In genomic region chr17:76415786-76416185, GRCh38 we compare ENCODE assay signal across 29 cellular contexts. TPM values are rescaled to one million over a fixed set of nuclear protein-coding genes. Genes with fewer than 3 reads are reported as not detected.
A peak's percentile ranks its signal among the peaks of the same experiment; 100 is the strongest.
DNase-seq lines count a peak whose midpoint lies in the region; ATAC-seq, FAIRE-seq and TF ChIP-seq lines count a peak whose summit lies in the region.
"Had no signal": no experiment of that assay in that cellular context is flagged by ENCODE, and none has a peak within 500 bp of the region (broad histone marks: within the 10 kb centered on the region; RNA-seq: fewer than 3 reads in every experiment).

No MANE protein-coding gene starts in this region.

- H3K9ac ChIP-seq in K562 (ENCODE audit: insufficient read depth in 1 of 2, low read depth in 2 of 2, low read length in 2 of 2) = no peak overlapping the region
- H3K9ac ChIP-seq: BLaER1 treated with 17β-estradiol and CSF1 and Interleukin-3, amounts not matched to agents 10 nM and 100 nM had no signal

- peaks cover 23 to 49% of the 10 kb centered on the region in 2 experiments for H3K4me1 ChIP-seq in K562 (replicated peaks in 1 of 2; ENCODE audit: control insufficient read depth in 2 of 2, insufficient read depth in 2 of 2, low read length in 2 of 2)
- H3K4me1 ChIP-seq in psoas muscle = peaks cover 51% of the 10 kb centered on the region
- no peaks in the 10 kb centered on the region for H3K4me1 ChIP-seq in PC-9 (replicated peaks; ENCODE audit: insufficient read depth)

- no peaks in the 10 kb centered on the region for H3K4me1 Mint-ChIP-seq in T-helper 2 cell treated with Interferon-gamma antibody and Interleukin-4, amounts not matched to agents 5 μg/mL and 100 μg/mL, for 36 hours (ENCODE audit: low read depth)

- H3K27ac ChIP-seq in K562 (ENCODE audit: extremely low read depth, low read depth, low read length) (no peak overlapping the region), psoas muscle (peak overlapping the region; percentile 69), PC-9 (no peak overlapping the region)
- H3K27ac ChIP-seq: BLaER1 treated with 17β-estradiol and CSF1 and Interleukin-3, amounts not matched to agents 10 nM and 100 nM; C4-2B had no signal

- H3K27me3 ChIP-seq in K562 (ENCODE audit: control insufficient read depth in 2 of 2, insufficient read depth in 2 of 2, low read length in 2 of 2) (no peaks in the 10 kb centered on the region), psoas muscle (ENCODE audit: insufficient read depth in 3 of 3, low read length in 2 of 3) (no peaks in the 10 kb centered on the region), PC-9 (ENCODE audit: insufficient read depth, low read depth) (no peaks in the 10 kb centered on the region)
- H3K27me3 ChIP-seq: BLaER1 treated with 17β-estradiol and CSF1 and Interleukin-3, amounts not matched to agents 10 nM and 100 nM had no signal

- CTCF ChIA-PET in K562 (lab: Yijun Ruan, JAX; ENCODE audit: low intra/inter-chr PET ratio) = no interaction called here
- CTCF ChIA-PET in PC-9 (lab: Charles Lee) = no interaction called here

- DNase-seq in GM12891 (ENCODE audit: insufficient read length, low spot score) (no peak), K562 (ENCODE audit: extremely low read depth in 1 of 4, low spot score in 3 of 4) (no peak), psoas muscle (no peak), urothelium cell line (ENCODE audit: low spot score) (no peak), PC-9 (no peak), dermis blood vessel endothelial cell (no peak)
- no peak for DNase-seq in T-helper 2 cell treated with Interferon-gamma antibody and Interleukin-4, amounts not matched to agents 5 μg/mL and 100 μg/mL, for 36 hours (ENCODE audit: low spot score)
- DNase-seq: 8988T; AML-193; CD4-positive, alpha-beta T cell; CD8-positive, alpha-beta T cell; COR-L47; DMS 273 treated with DMSO at 0.1 percent for 48 hours; DMS153; DMS53; DMS79; DND-41; EL; GDM1 had no signal

- H3K36me3 Mint-ChIP-seq in T-helper 2 cell treated with Interferon-gamma antibody and Interleukin-4, amounts not matched to agents 5 μg/mL and 100 μg/mL, for 36 hours (ENCODE audit: low read depth) = no peaks in the 10 kb centered on the region

- TF ChIP-seq POLR2A in GM12891 (IDR thresholded peaks at IDR 0.05; ENCODE audit: low read depth, low read length) = no peak
- no peak for TF ChIP-seq POLR2A in K562 (conservative IDR thresholded peaks at IDR 0.05)

- BruUV-seq in K562 (replicated peaks; lab: Mats Ljungman, UMichigan) (no TSS peak), PC-9 (replicated peaks; lab: Mats Ljungman, UMichigan) (no TSS peak)

- H3F3A ChIP-seq in PC-9 (ENCODE audit: insufficient read depth, low read depth) = no peaks in the 10 kb centered on the region

- H3K79me2 ChIP-seq in K562 (ENCODE audit: control insufficient read depth, insufficient read depth, low read length) = peaks cover 52% of the 10 kb centered on the region
- no peaks in the 10 kb centered on the region for H3K79me2 ChIP-seq in PC-9 (ENCODE audit: low read depth)

- H2AFZ ChIP-seq in K562 (ENCODE audit: low read depth, low read length) = no peak overlapping the region
- no peak overlapping the region for H2AFZ ChIP-seq in PC-9

- H3K9me1 ChIP-seq in K562 (ENCODE audit: control insufficient read depth, insufficient read depth, low read length) = peaks cover 8% of the 10 kb centered on the region

- no peak overlapping the region for H3K4me2 ChIP-seq in K562 (ENCODE audit: insufficient read depth, low read length)
- no peak overlapping the region for H3K4me2 ChIP-seq in PC-9
- H3K4me2 ChIP-seq: BLaER1 treated with 17β-estradiol and CSF1 and Interleukin-3, amounts not matched to agents 10 nM and 100 nM had no signal

- ATAC-seq in K562 (no peak), psoas muscle (no peak), GM21825 (IDR thresholded peaks at IDR 0.05; ENCODE audit: unreplicated experiment) (no peak)
- ATAC-seq: CD8-positive, alpha-beta T cell; GM12878 had no signal

- in situ Hi-C loops in K562 (cut with MboI) = no loop called here

- FAIRE-seq in GM12891 (lab: Jason Lieb, UNC) (peak; percentile 73), K562 (lab: Jason Lieb, UNC) (no peak), urothelium cell line (lab: Jason Lieb, UNC) (peak; percentile 91)
- FAIRE-seq: A204.1, GM12878, GM19239 had no signal

- H3K9me3 Mint-ChIP-seq in T-helper 2 cell treated with Interferon-gamma antibody and Interleukin-4, amounts not matched to agents 5 μg/mL and 100 μg/mL, for 36 hours = no peaks in the 10 kb centered on the region
- H3K9me3 Mint-ChIP-seq: CD4-positive, alpha-beta T cell; CD8-positive, alpha-beta T cell had no signal

- intact Hi-C loops in K562 (cut with micrococcal nuclease) = no loop called here
- intact Hi-C loops in psoas muscle (cut with DNase I) = loop anchor here in 1 of 2 donors (5.0 kb wide), 1 partner anchor 37 kb away; the partner anchor contains the start of gene UBE2O
- intact Hi-C loops in PC-9 (cut with micrococcal nuclease; ENCODE audit: unreplicated experiment) = no loop called here

- H3K4me3 ChIP-seq in K562 (no peak overlapping the region), psoas muscle (no peak overlapping the region), PC-9 (no peak overlapping the region)
- H3K4me3 ChIP-seq: BLaER1 treated with 17β-estradiol and CSF1 and Interleukin-3, amounts not matched to agents 10 nM and 100 nM; GM12878 had no signal

- H3K4me3 Mint-ChIP-seq in T-helper 2 cell treated with Interferon-gamma antibody and Interleukin-4, amounts not matched to agents 5 μg/mL and 100 μg/mL, for 36 hours = no peak overlapping the region
- H3K4me3 Mint-ChIP-seq: B cell; CD4-positive, alpha-beta T cell; CD8-positive, alpha-beta T cell had no signal

- no peak for TF ChIP-seq RAD21 in K562 (CRISPR knock-in tag; conservative IDR thresholded peaks at IDR 0.05 in 1 of 2, IDR thresholded peaks at IDR 0.05 in 1 of 2)

- POLR2A ChIA-PET in K562 (lab: Yijun Ruan, JAX) = interaction anchor here (3.6 kb wide), 1 partner anchor 10 kb away, joined by 22 read pairs; no protein-coding TSS in a partner anchor
- POLR2A ChIA-PET in PC-9 (lab: Charles Lee; ENCODE audit: unreplicated experiment) = no interaction called here

- no peaks in the 10 kb centered on the region for H3K9me3 ChIP-seq in K562 (replicated peaks; ENCODE audit: control insufficient read depth, insufficient read depth, low read depth, low read length)
- H3K9me3 ChIP-seq in psoas muscle = no peaks in the 10 kb centered on the region
- no peaks in the 10 kb centered on the region for H3K9me3 ChIP-seq in PC-9 (ENCODE audit: insufficient read depth, low read depth)

- H3K27me3 Mint-ChIP-seq in T-helper 2 cell treated with Interferon-gamma antibody and Interleukin-4, amounts not matched to agents 5 μg/mL and 100 μg/mL, for 36 hours (ENCODE audit: low read depth) = no peaks in the 10 kb centered on the region
- H3K27me3 Mint-ChIP-seq: B cell; CD4-positive, alpha-beta T cell had no signal

- H3K27ac Mint-ChIP-seq in T-helper 2 cell treated with Interferon-gamma antibody and Interleukin-4, amounts not matched to agents 5 μg/mL and 100 μg/mL, for 36 hours = no peak overlapping the region
- H3K27ac Mint-ChIP-seq: B cell; CD4-positive, alpha-beta T cell had no signal

- H3K36me3 ChIP-seq in K562 (ENCODE audit: control insufficient read depth, insufficient read depth, low read length) (peaks cover 27% of the 10 kb centered on the region; the same call in 1 of the 3 replicates), psoas muscle (ENCODE audit: insufficient read depth in 1 of 2, low read depth in 1 of 2) (peaks cover 0 to 11% of the 10 kb centered on the region in 2 donors), PC-9 (ENCODE audit: low read depth) (no peaks in the 10 kb centered on the region)

- 94% methylated on average over 15 of the region's 15 CpGs for WGBS in K562 (ENCODE audit: insufficient coverage, low coverage, missing lambda C conversion rate)
- WGBS in psoas muscle, 3 donors = 81 to 91% (median 82%) methylated on average over 15 of the region's 15 CpGs

- TF ChIP-seq CTCF in K562 (IDR thresholded peaks at IDR 0.05 in 2 of 3, conservative IDR thresholded peaks at IDR 0.05 in 1 of 3; ENCODE audit: insufficient read depth in 2 of 3, low read depth in 1 of 3, low read length in 3 of 3) (no peak), psoas muscle (IDR thresholded peaks at IDR 0.05) (no peak), PC-9 (conservative IDR thresholded peaks at IDR 0.05) (no peak)

- peaks cover 47% of the 10 kb centered on the region for H4K20me1 ChIP-seq in K562 (replicated peaks; ENCODE audit: control insufficient read depth, insufficient read depth, low read length)
- no peaks in the 10 kb centered on the region; the same call in 1 of the 2 replicates for H4K20me1 ChIP-seq in PC-9 (ENCODE audit: insufficient read depth)

- TF ChIP-seq EP300 in K562 (IDR thresholded peaks at IDR 0.05; ENCODE audit: low read length) = no peak

- H3K9me2 ChIP-seq in PC-9 (ENCODE audit: insufficient read depth) = no peaks in the 10 kb centered on the region

RNA-seq across cellular contexts. Expression of gene SPHK1, which starts 31.4 kb away (rescaled TPM):
- polyA plus RNA-seq in GM12891 (2012; ENCODE audit: low read depth, missing spikeins) = 0.27 TPM
- total RNA-seq in K562 (2011; cell fraction: chromatin; rRNA removed; ENCODE audit: low replicate concordance) = 17.0 and 55.7 TPM in 2 replicates
- total RNA-seq in K562 (2011; cell fraction: nucleolus; rRNA removed) = 66.3 and 72.5 TPM in 2 replicates
- total RNA-seq in K562 (2011; cell fraction: nucleoplasm; rRNA removed) = 31.6 and 33.4 TPM in 2 replicates
- total RNA-seq in K562 (2014; rRNA removed) (60.3 and 69.6 TPM in 2 replicates), K562 (2014; rRNA removed; fragmentation: Illumina TruSeq; extraction: Trizol) (5.6 and 8.0 TPM in 2 replicates), K562 (2015; rRNA removed; fragmentation: Illumina TruSeq; extraction: Trizol) (14.1 and 14.9 TPM in 2 replicates), K562 (2021) (56.2 and 58.2 TPM in 2 replicates), psoas muscle (1 to 10 TPM in 3 of 4 donors, under 1 TPM in 1; 0.90 to 5.3 (median 2.6) TPM), PC-9 (2021) (5.5 and 9.3 TPM in 2 replicates), dermis blood vessel endothelial cell (259 and 272 TPM in 2 replicates)
- polyA plus RNA-seq in K562 (2011; rRNA removed) (20.2 and 21.6 TPM in 2 replicates), K562 (2014; fragmentation: Illumina TruSeq; extraction: Trizol) (14.5 and 25.0 TPM in 2 replicates), K562 (2014; fragmentation: Nextera tagmentation; extraction: Ambion mirVana) (1 to 10 TPM in 1 of 2 experiments, under 1 TPM in 1; 0.21 to 1.9 TPM), K562 (2014; rRNA removed) (45.3 and 51.4 TPM in 2 replicates), psoas muscle (10 to 100 TPM in 1 of 3 donors, 1 to 10 TPM in 2; 1.3 to 21.3 (median 3.1) TPM)
- polyA plus RNA-seq in K562 (2011; cell fraction: cytosol; rRNA removed) = 25.9 and 63.1 TPM in 2 replicates
- 93.7 and 187 TPM in 2 replicates for polyA plus RNA-seq in K562 (2011; cell fraction: nucleus; rRNA removed)
- 26.8 and 28.6 TPM in 2 replicates for polyA plus RNA-seq in K562 (2012)
- polyA minus RNA-seq in K562 (2011; rRNA and poly(A)+ RNA removed) = 3.0 and 8.2 TPM in 2 replicates
- polyA minus RNA-seq in K562 (2011; cell fraction: cytosol; rRNA and poly(A)+ RNA removed) = 11.8 and 12.5 TPM in 2 replicates
- polyA minus RNA-seq in K562 (2011; cell fraction: nucleus; rRNA and poly(A)+ RNA removed) = 19.1 and 19.3 TPM in 2 replicates

RNA-seq across cellular contexts. Expression of gene UBE2O, which starts 37.2 kb away (rescaled TPM):
- polyA plus RNA-seq in GM12891 (2012; ENCODE audit: low read depth, missing spikeins) = 14.6 TPM
- 48.0 and 101 TPM in 2 replicates for total RNA-seq in K562 (2011; cell fraction: chromatin; rRNA removed; ENCODE audit: low replicate concordance)
- total RNA-seq in K562 (2011; cell fraction: nucleolus; rRNA removed) = 46.3 and 49.0 TPM in 2 replicates
- total RNA-seq in K562 (2011; cell fraction: nucleoplasm; rRNA removed) = 34.9 and 41.1 TPM in 2 replicates
- total RNA-seq in K562 (2014; rRNA removed) (20.5 and 21.6 TPM in 2 replicates), K562 (2014; rRNA removed; fragmentation: Illumina TruSeq; extraction: Trizol) (8.8 and 10.0 TPM in 2 replicates), K562 (2015; rRNA removed; fragmentation: Illumina TruSeq; extraction: Trizol) (13.3 and 15.6 TPM in 2 replicates), K562 (2021) (36.8 and 39.7 TPM in 2 replicates), psoas muscle (10 to 100 TPM; 37.3 to 45.5 (median 39.7) TPM), PC-9 (2021) (27.4 and 28.0 TPM in 2 replicates), dermis blood vessel endothelial cell (20.9 and 27.8 TPM in 2 replicates)
- polyA plus RNA-seq in K562 (2011; rRNA removed) (12.6 and 20.8 TPM in 2 replicates), K562 (2014; fragmentation: Illumina TruSeq; extraction: Trizol) (24.5 and 25.4 TPM in 2 replicates), K562 (2014; fragmentation: Nextera tagmentation; extraction: Ambion mirVana) (1 to 10 TPM; 1.6 to 1.7 TPM), K562 (2014; rRNA removed) (15.6 and 22.1 TPM in 2 replicates), psoas muscle (10 to 100 TPM; 11.6 to 23.9 (median 12.3) TPM)
- polyA plus RNA-seq in K562 (2011; cell fraction: cytosol; rRNA removed) = 9.9 and 13.8 TPM in 2 replicates
- polyA plus RNA-seq in K562 (2011; cell fraction: nucleus; rRNA removed) = 60.0 and 60.8 TPM in 2 replicates
- 24.4 and 24.9 TPM in 2 replicates for polyA plus RNA-seq in K562 (2012)
- polyA minus RNA-seq in K562 (2011; rRNA and poly(A)+ RNA removed) = 56.4 and 69.3 TPM in 2 replicates
- polyA minus RNA-seq in K562 (2011; cell fraction: cytosol; rRNA and poly(A)+ RNA removed) = 26.6 and 31.1 TPM in 2 replicates
- 11.0 and 22.8 TPM in 2 replicates for polyA minus RNA-seq in K562 (2011; cell fraction: nucleus; rRNA and poly(A)+ RNA removed)

RNA-seq across cellular contexts. Expression of gene AANAT, which starts 51.6 kb away (rescaled TPM):
- polyA plus RNA-seq in GM12891 (2012; ENCODE audit: low read depth, missing spikeins) = 0.13 TPM
- total RNA-seq in K562 (2011; cell fraction: chromatin; rRNA removed; ENCODE audit: low replicate concordance) = not detected in 2 replicates
- not detected in 2 replicates for total RNA-seq in K562 (2011; cell fraction: nucleolus; rRNA removed)
- not detected in 2 replicates for total RNA-seq in K562 (2011; cell fraction: nucleoplasm; rRNA removed)
- total RNA-seq in K562 (2014; rRNA removed) (not detected in 2 replicates), K562 (2014; rRNA removed; fragmentation: Illumina TruSeq; extraction: Trizol) (not detected in 2 replicates), K562 (2015; rRNA removed; fragmentation: Illumina TruSeq; extraction: Trizol) (not detected in 2 replicates), K562 (2021) (not detected in 2 replicates), psoas muscle (not detected), PC-9 (2021) (0.65 TPM in 1 of 2 replicates, not detected in the other), dermis blood vessel endothelial cell (not detected in 2 replicates)
- polyA plus RNA-seq in K562 (2011; rRNA removed) (not detected in 2 replicates), K562 (2014; fragmentation: Illumina TruSeq; extraction: Trizol) (not detected in 2 replicates), K562 (2014; fragmentation: Nextera tagmentation; extraction: Ambion mirVana) (not detected), K562 (2014; rRNA removed) (not detected in 2 replicates), psoas muscle (under 1 TPM in 2 of 3 donors, not detected in 1; 0.09 to 0.13 TPM)
- not detected in 2 replicates for polyA plus RNA-seq in K562 (2011; cell fraction: cytosol; rRNA removed)
- not detected in 2 replicates for polyA plus RNA-seq in K562 (2011; cell fraction: nucleus; rRNA removed)
- polyA plus RNA-seq in K562 (2012) = not detected in 2 replicates
- not detected in 2 replicates for polyA minus RNA-seq in K562 (2011; rRNA and poly(A)+ RNA removed)
- not detected in 2 replicates for polyA minus RNA-seq in K562 (2011; cell fraction: cytosol; rRNA and poly(A)+ RNA removed)
- not detected in 2 replicates for polyA minus RNA-seq in K562 (2011; cell fraction: nucleus; rRNA and poly(A)+ RNA removed)
- total RNA-seq: CD8-positive, alpha-beta T cell; Daoy; G401 had no signal
- polyA plus RNA-seq: BJ, GM12878 had no signal
